20 cellular contexts compared by ENCODE assay signal in genomic region chr6:116945809-116946208, GRCh38.
DNase-seq lines count a peak whose midpoint lies in the region; ATAC-seq, FAIRE-seq and TF ChIP-seq lines count a peak whose summit lies in the region.
"Had no signal": no experiment of that assay in that cellular context is flagged by ENCODE, and none has a peak within 500 bp of the region (broad histone marks: within the 10 kb centered on the region; RNA-seq: fewer than 3 reads in every experiment).

No MANE protein-coding gene starts in this region.

- TF ChIP-seq EP300 in K562 (IDR thresholded peaks at IDR 0.05; ENCODE audit: low read length), result no peak

- H2AFZ ChIP-seq in K562 (ENCODE audit: low read depth, low read length), result no peak overlapping the region

- CTCF ChIA-PET in K562 (lab: Yijun Ruan, JAX; ENCODE audit: low intra/inter-chr PET ratio), result no interaction called here

- DNase-seq in H4 (ENCODE audit: low spot score) (peak; percentile 8), NB4 (ENCODE audit: low read depth) (peak; percentile 77), K562 (ENCODE audit: extremely low read depth in 1 of 4, low spot score in 3 of 4) (no peak), mucosa of descending colon (peak in 1 of 3 donors; percentile 16), NCI-H2171 treated with DMSO at 0.1 percent for 48 hours (lab: John Stamatoyannopoulos, UW) (no peak), G401 (ENCODE audit: low spot score) (no peak)
- no peak for DNase-seq in effector CD8-positive, alpha-beta T cell (lab: John Stamatoyannopoulos, UW)
- DNase-seq: activated naive CD8-positive, alpha-beta T cell treated with anti-CD3 and anti-CD28 coated beads, Interleukin-2, amount 10 ng/mL, durations not matched to agents 7 days and 5 days; activated T-cell treated with anti-CD3 and anti-CD28 coated beads, Interleukin-2, amount 50 U/mL, for 1 hour; cerebellar nuclear complex; erythroblast; HCEC 1CT; heart left ventricle; Karpas-422; NCI-H2081; SIG-M5; spleen; stimulated activated naive CD4-positive, alpha-beta T cell treated with Interleukin-2 at 50 U/mL for 16 hours had no signal

- H3K4me1 ChIP-seq in K562 (replicated peaks in 1 of 2; ENCODE audit: control insufficient read depth in 2 of 2, insufficient read depth in 2 of 2, low read length in 2 of 2) (no peaks in the 10 kb centered on the region), mucosa of descending colon (ENCODE audit: low read depth) (peaks cover 20% of the 10 kb centered on the region)
- H3K4me1 ChIP-seq: heart left ventricle, spleen had no signal

- no peaks in the 10 kb centered on the region for H3K9me1 ChIP-seq in K562 (ENCODE audit: control insufficient read depth, insufficient read depth, low read length)

- no TSS peak for BruUV-seq in K562 (replicated peaks; lab: Mats Ljungman, UMichigan)

- POLR2A ChIA-PET in K562 (lab: Yijun Ruan, JAX), result no interaction called here

- no peak for FAIRE-seq in K562 (lab: Jason Lieb, UNC)
- FAIRE-seq: keratinocyte had no signal

- H3K4me3 ChIP-seq in NB4 (ENCODE audit: low read depth, low read length) (no peak overlapping the region), K562 (no peak overlapping the region), mucosa of descending colon (no peak overlapping the region)
- H3K4me3 ChIP-seq: heart left ventricle, spleen had no signal

- no peak for TF ChIP-seq RAD21 in K562 (CRISPR knock-in tag; conservative IDR thresholded peaks at IDR 0.05 in 1 of 2, IDR thresholded peaks at IDR 0.05 in 1 of 2)

- WGBS in K562 (ENCODE audit: insufficient coverage, low coverage, missing lambda C conversion rate), result 0% methylated on average over 5 of the region's 5 CpGs

- in situ Hi-C loops in K562 (cut with MboI) (no loop called here), G401 (cut with HindIII; ENCODE audit: low sequenced_read_pairs) (no loop called here)

- ATAC-seq in K562 (no peak), mucosa of descending colon (peak; percentile 87), HG02610 (IDR thresholded peaks at IDR 0.05; ENCODE audit: unreplicated experiment) (no peak)
- ATAC-seq: heart left ventricle had no signal

- H3K9me3 ChIP-seq in K562 (replicated peaks; ENCODE audit: control insufficient read depth, insufficient read depth, low read depth, low read length) (no peaks in the 10 kb centered on the region), mucosa of descending colon (no peaks in the 10 kb centered on the region)
- H3K9me3 ChIP-seq: heart left ventricle, spleen had no signal

- TF ChIP-seq CTCF in NB4 (IDR thresholded peaks at IDR 0.05; ENCODE audit: low read depth, low read length) (no peak), K562 (IDR thresholded peaks at IDR 0.05 in 2 of 3, conservative IDR thresholded peaks at IDR 0.05 in 1 of 3; ENCODE audit: insufficient read depth in 2 of 3, low read depth in 1 of 3, low read length in 3 of 3) (no peak), mucosa of descending colon (IDR thresholded peaks at IDR 0.05) (no peak)

- intact Hi-C loops in K562 (cut with micrococcal nuclease), result no loop called here
- intact Hi-C loops in mucosa of descending colon (cut with DNase I, micrococcal nuclease), result no loop called here

- no peaks in the 10 kb centered on the region for H3K79me2 ChIP-seq in K562 (ENCODE audit: control insufficient read depth, insufficient read depth, low read length)

- no peak overlapping the region for H3K9ac ChIP-seq in K562 (ENCODE audit: insufficient read depth in 1 of 2, low read depth in 2 of 2, low read length in 2 of 2)

- no peaks in the 10 kb centered on the region for H4K20me1 ChIP-seq in K562 (replicated peaks; ENCODE audit: control insufficient read depth, insufficient read depth, low read length)

- H3K36me3 ChIP-seq in K562 (ENCODE audit: control insufficient read depth, insufficient read depth, low read length), result no peaks in the 10 kb centered on the region
- H3K36me3 ChIP-seq in mucosa of descending colon (ENCODE audit: low read depth), result no peaks in the 10 kb centered on the region
- H3K36me3 ChIP-seq: heart left ventricle, spleen had no signal

- no peak overlapping the region for H3K4me2 ChIP-seq in K562 (ENCODE audit: insufficient read depth, low read length)

- H3K27ac ChIP-seq in K562 (ENCODE audit: extremely low read depth, low read depth, low read length), result no peak overlapping the region
- H3K27ac ChIP-seq: heart left ventricle, spleen had no signal

- TF ChIP-seq POLR2A in NB4 (IDR thresholded peaks at IDR 0.05; ENCODE audit: extremely low read depth, insufficient read length) (no peak), K562 (conservative IDR thresholded peaks at IDR 0.05) (no peak)

- no peaks in the 10 kb centered on the region for H3K27me3 ChIP-seq in K562 (ENCODE audit: control insufficient read depth in 2 of 2, insufficient read depth in 2 of 2, low read length in 2 of 2)

TF ChIP-seq in K562, 482 proteins besides CTCF, POLR2A, EP300 and RAD21:
- TF ChIP-seq ERF (CRISPR knock-in tag; IDR thresholded peaks at IDR 0.05) (no peak), MEIS2 (IDR thresholded peaks at IDR 0.05; ENCODE audit: partially characterized antibody) (peak; percentile 38)

Comparison
In these comparisons a context has a peak if more than half of its experiments do, and no peak if none do; other contexts are left out.
1. DNase-seq: peak in H4 (single experiment) and NB4 (single experiment); none in K562 (0 of 4), NCI-H2171 treated with DMSO at 0.1 percent for 48 hours (single experiment), effector CD8-positive, alpha-beta T cell (single experiment) and G401 (single experiment).